9 cellular contexts compared by ENCODE assay signal in genomic region chr11:27698872-27699241, GRCh38. TPM values are rescaled to one million over a fixed set of nuclear protein-coding genes. Genes with fewer than 3 reads are reported as not detected.
A peak's percentile ranks its signal among the peaks of the same experiment; 100 is the strongest.
DNase-seq lines count a peak whose midpoint lies in the region; ATAC-seq and TF ChIP-seq lines count a peak whose summit lies in the region.
"Had no signal": no experiment of that assay in that cellular context is flagged by ENCODE, and none has a peak within 500 bp of the region (broad histone marks: within the 10 kb centered on the region; RNA-seq: fewer than 3 reads in every experiment).

No MANE protein-coding gene starts in this region.

- no peaks in the 10 kb centered on the region for H4K20me1 ChIP-seq in neural progenitor cell (ENCODE audit: low read depth)

- peaks cover 47% of the 10 kb centered on the region for H3K27me3 ChIP-seq in neural progenitor cell

- TF ChIP-seq CTCF in neural progenitor cell (IDR thresholded peaks at IDR 0.05): peak; percentile 92

- peaks cover 14% of the 10 kb centered on the region for H3K79me2 ChIP-seq in neural progenitor cell (ENCODE audit: low read depth)

- DNase-seq in COR-L47 (lab: John Stamatoyannopoulos, UW) (peak; percentile 77), NOMO-1 treated with DMSO at 0.1 percent for 48 hours (lab: John Stamatoyannopoulos, UW; ENCODE audit: unreplicated experiment) (peak; percentile 64), activated T-cell treated with anti-CD3 and anti-CD28 coated beads for 24 hours (ENCODE audit: low read depth) (peak; percentile 66), fibroblast of peridontal ligament (ENCODE audit: extremely low read depth) (peak; percentile 94), neural progenitor cell (ENCODE audit: low spot score) (peak; percentile 95), superior temporal gyrus (ENCODE audit: extremely low spot score) (peak; percentile 76)

- H3K27ac Mint-ChIP-seq in neural progenitor cell: peak overlapping the region; percentile 41

- peaks cover 14% of the 10 kb centered on the region for H3K27me3 Mint-ChIP-seq in neural progenitor cell (ENCODE audit: insufficient read depth, low read depth)

- peaks cover 32% of the 10 kb centered on the region for H3F3A ChIP-seq in neural progenitor cell (ENCODE audit: low read depth)

- H3K4me2 ChIP-seq in neural progenitor cell: peak overlapping the region; percentile 99

- ATAC-seq in GM19328 (IDR thresholded peaks at IDR 0.05; ENCODE audit: unreplicated experiment): peak; percentile 77
- peak; percentile 78 for ATAC-seq in HG03432 (IDR thresholded peaks at IDR 0.05; ENCODE audit: unreplicated experiment)

- peaks cover 41% of the 10 kb centered on the region for H3K4me1 ChIP-seq in neural progenitor cell

- H3K9me3 ChIP-seq in neural progenitor cell (ENCODE audit: low read depth): no peaks in the 10 kb centered on the region

- peak overlapping the region; percentile 74 for H2AFZ ChIP-seq in neural progenitor cell (replicated peaks)

- no peaks in the 10 kb centered on the region for H3K36me3 ChIP-seq in neural progenitor cell

- H3K9ac ChIP-seq in neural progenitor cell: no peak overlapping the region

- H3K4me3 ChIP-seq in neural progenitor cell: peak overlapping the region; percentile 74

- peaks cover 33% of the 10 kb centered on the region for H3K4me1 Mint-ChIP-seq in neural progenitor cell

- no peaks in the 10 kb centered on the region for H3K9me3 Mint-ChIP-seq in neural progenitor cell

- H3K36me3 Mint-ChIP-seq in neural progenitor cell: no peaks in the 10 kb centered on the region

- no peak overlapping the region for H3K27ac ChIP-seq in neural progenitor cell
- H3K27ac ChIP-seq: epithelial cell of prostate had no signal

- peak overlapping the region; percentile 92 for H3K4me3 Mint-ChIP-seq in neural progenitor cell

RNA-seq across cellular contexts. Expression of gene BDNF, which starts 1.4 kb away (rescaled TPM):
- total RNA-seq in neural progenitor cell (ENCODE audit: low replicate concordance): 1.6 and 2.1 TPM in 2 replicates
